Comparison of ENCODE assay signal across 18 cellular contexts in genomic region chr1:97827887-97828286, GRCh38.
A peak's percentile ranks its signal among the peaks of the same experiment; 100 is the strongest.
DNase-seq lines count a peak whose midpoint lies in the region; ATAC-seq, FAIRE-seq and TF ChIP-seq lines count a peak whose summit lies in the region.
"Had no signal": no experiment of that assay in that cellular context is flagged by ENCODE, and none has a peak within 500 bp of the region (broad histone marks: within the 10 kb centered on the region; RNA-seq: fewer than 3 reads in every experiment).

No MANE protein-coding gene starts in this region.

- H3F3A ChIP-seq in Loucy (ENCODE audit: low read depth) = peaks cover 4% of the 10 kb centered on the region; the same call in 1 of the 2 replicates

- H3K36me3 Mint-ChIP-seq in glutamatergic neuron (ENCODE audit: unreplicated experiment) = no peaks in the 10 kb centered on the region

- no peaks in the 10 kb centered on the region for H4K20me1 ChIP-seq in Loucy (ENCODE audit: insufficient read depth, low read length, poor library complexity, severe bottlenecking)

- peak overlapping the region; percentile 3 for H3K27ac Mint-ChIP-seq in glutamatergic neuron (ENCODE audit: unreplicated experiment)
- H3K27ac Mint-ChIP-seq: activated naive CD4-positive, alpha-beta T cell treated with anti-CD3 and anti-CD28 coated beads, Interleukin-2, amount 50 U/mL, for 24 hours; CD8-positive, alpha-beta memory T cell had no signal

- H3K27me3 Mint-ChIP-seq in glutamatergic neuron (ENCODE audit: unreplicated experiment) = peaks cover 1% of the 10 kb centered on the region
- H3K27me3 Mint-ChIP-seq: activated naive CD4-positive, alpha-beta T cell treated with anti-CD3 and anti-CD28 coated beads, Interleukin-2, amount 50 U/mL, for 24 hours; CD8-positive, alpha-beta memory T cell had no signal

- FAIRE-seq in RCC 7860 (lab: Jason Lieb, UNC) = no peak

- no peaks in the 10 kb centered on the region for H3K9me2 ChIP-seq in Loucy (replicated peaks; ENCODE audit: low read depth, low read length)

- H3K9ac ChIP-seq in Loucy (ENCODE audit: low read depth, low read length, poor library complexity, severe bottlenecking) = no peak overlapping the region
- H3K9ac ChIP-seq: GM23248 had no signal

- peak overlapping the region; percentile 8 for H3K4me3 Mint-ChIP-seq in glutamatergic neuron (ENCODE audit: unreplicated experiment)
- H3K4me3 Mint-ChIP-seq: activated naive CD4-positive, alpha-beta T cell treated with anti-CD3 and anti-CD28 coated beads, Interleukin-2, amount 50 U/mL, for 24 hours; CD8-positive, alpha-beta memory T cell had no signal

- H3K4me2 ChIP-seq in Loucy (ENCODE audit: low read depth, low read length, poor library complexity, severe bottlenecking) = peak overlapping the region; percentile 37

- no peak overlapping the region for H2AFZ ChIP-seq in Loucy (ENCODE audit: low read length)
- H2AFZ ChIP-seq: GM23248 had no signal

- H3K9me3 Mint-ChIP-seq in glutamatergic neuron (ENCODE audit: unreplicated experiment) = peaks cover 4% of the 10 kb centered on the region
- H3K9me3 Mint-ChIP-seq: activated naive CD4-positive, alpha-beta T cell treated with anti-CD3 and anti-CD28 coated beads, Interleukin-2, amount 50 U/mL, for 24 hours; CD8-positive, alpha-beta memory T cell had no signal

- no peaks in the 10 kb centered on the region for H3K36me3 ChIP-seq in Loucy (ENCODE audit: insufficient read depth, low read length)
- H3K36me3 ChIP-seq: ovary, SJSA1 had no signal

- H3K79me2 ChIP-seq in Loucy (ENCODE audit: insufficient read depth, low read length) = 0 out of 2 replicates have a peak, but pooled peaks cover 3% of the 10 kb centered on the region

- H3K9me3 ChIP-seq in Loucy (ENCODE audit: insufficient read depth, low read depth, low read length) = no peaks in the 10 kb centered on the region
- H3K9me3 ChIP-seq: ovary, SJSA1 had no signal

- peak; percentile 69 for ATAC-seq in GM21786 (IDR thresholded peaks at IDR 0.05; ENCODE audit: unreplicated experiment)
- ATAC-seq in HG02571 (IDR thresholded peaks at IDR 0.05; ENCODE audit: unreplicated experiment) = no peak
- ATAC-seq: left ventricle myocardium superior had no signal

- in situ Hi-C loops in GM13977 (cut with MboI; ENCODE audit: low pct_unique_long_range_greater_than_20kb, low sequenced_read_pairs, unreplicated experiment) = no loop called here

- DNase-seq in GM13977 (ENCODE audit: low spot score) (peak; percentile 45), glutamatergic neuron (no peak), substantia nigra (lab: John Stamatoyannopoulos, UW) (no peak), RCC 7860 (ENCODE audit: low spot score) (no peak), H4 (ENCODE audit: low spot score) (no peak)
- DNase-seq: activated CD4-positive, CD25-positive, alpha-beta regulatory T cell treated with anti-CD3 and anti-CD28 coated beads, Interleukin-2, amount 50 U/mL, for 72 hours; cortex of kidney; foreskin melanocyte; GM23248; left ventricle myocardium superior; NCI-H345; ovary had no signal

- no peak overlapping the region for H3K27ac ChIP-seq in substantia nigra (ENCODE audit: low read depth, low read length, poor library complexity, severe bottlenecking)
- H3K27ac ChIP-seq: GM23248, ovary, SJSA1 had no signal

- no peak overlapping the region for H3K4me3 ChIP-seq in Loucy (ENCODE audit: low read length, poor library complexity, severe bottlenecking)
- H3K4me3 ChIP-seq: GM23248, ovary, SJSA1 had no signal

- TF ChIP-seq CTCF in GM13977 (IDR thresholded peaks at IDR 0.05; ENCODE audit: extremely low read depth, insufficient read depth, missing control alignments) (no peak), Loucy (conservative IDR thresholded peaks at IDR 0.05; ENCODE audit: low read length) (no peak), glutamatergic neuron (IDR thresholded peaks at IDR 0.05; ENCODE audit: partially characterized antibody, unreplicated experiment) (no peak)

- peaks cover 32% of the 10 kb centered on the region for H3K4me1 Mint-ChIP-seq in glutamatergic neuron (ENCODE audit: low read depth, unreplicated experiment)

- no peaks in the 10 kb centered on the region for H3K27me3 ChIP-seq in Loucy (ENCODE audit: insufficient read depth, low read length, poor library complexity, severe bottlenecking)
- H3K27me3 ChIP-seq: ovary, SJSA1 had no signal

- H3K4me1 ChIP-seq in Loucy (ENCODE audit: insufficient read depth, low read length, poor library complexity, severe bottlenecking) = peaks cover 45% of the 10 kb centered on the region
- H3K4me1 ChIP-seq: SJSA1 had no signal
